ENCODE assay signal across 23 cellular contexts in genomic region chr13:30172593-30173300, GRCh38.
DNase-seq lines count a peak whose midpoint lies in the region; ATAC-seq and TF ChIP-seq lines count a peak whose summit lies in the region.
"Had no signal": no experiment of that assay in that cellular context is flagged by ENCODE, and none has a peak within 500 bp of the region (broad histone marks: within the 10 kb centered on the region; RNA-seq: fewer than 3 reads in every experiment).

No MANE protein-coding gene starts in this region.

- H3K4me1 ChIP-seq in GM23248 (ENCODE audit: insufficient read depth) (no peaks in the 10 kb centered on the region), smooth muscle cell (ENCODE audit: low read depth) (no peaks in the 10 kb centered on the region)
- H3K4me1 ChIP-seq: heart left ventricle, prostate gland, SJSA1 had no signal

- no peaks in the 10 kb centered on the region for H3K27me3 ChIP-seq in GM23248 (replicated peaks; ENCODE audit: insufficient read depth)
- H3K27me3 ChIP-seq in smooth muscle cell (ENCODE audit: low read depth) = no peaks in the 10 kb centered on the region
- H3K27me3 ChIP-seq: cardiac muscle cell, dorsolateral prefrontal cortex, heart left ventricle, SJSA1, spleen had no signal

- peak; percentile 42 for DNase-seq in GM23248
- peak; percentile 52 for DNase-seq in NOMO-1 treated with dmso at 0.1 percent for 144 hours (lab: John Stamatoyannopoulos, UW; ENCODE audit: unreplicated experiment)
- peak; percentile 21 to 51 for DNase-seq in foreskin fibroblast
- no peak for DNase-seq in smooth muscle cell (lab: John Stamatoyannopoulos, UW; ENCODE audit: unreplicated experiment)
- no peak for DNase-seq in cerebellar cortex (ENCODE audit: low spot score)
- DNase-seq in activated CD8-positive, alpha-beta memory T cell treated with anti-CD3 and anti-CD28 coated beads, Interleukin-2, amount 50 U/mL, for 4 hours = no peak
- DNase-seq: activated CD4-positive, alpha-beta T cell treated with anti-CD3 and anti-CD28 coated beads for 1 hour; amniotic stem cell; DMS153; dorsolateral prefrontal cortex; heart left ventricle; naive thymus-derived CD8-positive, alpha-beta T cell; NCI-H1048; NCI-H524; PC-3; spleen; T-helper 9 cell had no signal

- ATAC-seq in GM18858 (IDR thresholded peaks at IDR 0.05; ENCODE audit: unreplicated experiment) = no peak
- ATAC-seq: heart left ventricle; naive thymus-derived CD8-positive, alpha-beta T cell; PC-3 had no signal

- H3K36me3 ChIP-seq in GM23248 (ENCODE audit: low read depth) = no peaks in the 10 kb centered on the region
- H3K36me3 ChIP-seq in smooth muscle cell (ENCODE audit: low read depth) = no peaks in the 10 kb centered on the region
- H3K36me3 ChIP-seq: cardiac muscle cell, heart left ventricle, prostate gland, SJSA1, spleen had no signal

- H3K4me2 ChIP-seq in GM23248 (ENCODE audit: unreplicated experiment) (no peak overlapping the region), smooth muscle cell (peak overlapping the region; percentile 63)

- H3K9me3 ChIP-seq in GM23248 (ENCODE audit: low read depth) (no peaks in the 10 kb centered on the region), smooth muscle cell (replicated peaks; ENCODE audit: low read depth) (no peaks in the 10 kb centered on the region)
- H3K9me3 ChIP-seq: heart left ventricle, prostate gland, SJSA1, spleen had no signal

- H2AFZ ChIP-seq in GM23248 (peak overlapping the region; percentile 67), smooth muscle cell (ENCODE audit: low read depth) (peak overlapping the region; percentile 57)

- H3K9me2 ChIP-seq in GM23248 (ENCODE audit: insufficient read depth) = no peaks in the 10 kb centered on the region

- in situ Hi-C loops in GM23248 (cut with MboI) = no loop called here

- H4K20me1 ChIP-seq in GM23248 (ENCODE audit: insufficient read depth) (no peaks in the 10 kb centered on the region), smooth muscle cell (ENCODE audit: low read depth) (no peaks in the 10 kb centered on the region)

- 56 to 62% methylated on average over 15 of the region's 15 CpGs for WGBS in GM23248 (ENCODE audit: low coverage in 1 of 2, low lambda C conversion rate in 2 of 2, missing lambda C conversion rate in 2 of 2), 2 experiments
- WGBS in smooth muscle cell (ENCODE audit: low lambda C conversion rate) = 48% methylated on average over 15 of the region's 15 CpGs

- no peaks in the 10 kb centered on the region for H3K79me2 ChIP-seq in GM23248 (ENCODE audit: insufficient read depth)
- H3K79me2 ChIP-seq in smooth muscle cell (ENCODE audit: low read depth) = no peaks in the 10 kb centered on the region

- no peak overlapping the region for H3K9ac ChIP-seq in GM23248
- H3K9ac ChIP-seq in smooth muscle cell (ENCODE audit: low read depth) = peak overlapping the region; percentile 5

- no peak overlapping the region for H3K4me3 ChIP-seq in GM23248
- H3K4me3 ChIP-seq in foreskin fibroblast (ENCODE audit: low read depth in 1 of 2, low read length in 2 of 2) = no peak overlapping the region
- no peak overlapping the region for H3K4me3 ChIP-seq in smooth muscle cell
- H3K4me3 ChIP-seq: cardiac muscle cell, dorsolateral prefrontal cortex, heart left ventricle, prostate gland, SJSA1, spleen had no signal

- no peak for TF ChIP-seq CTCF in foreskin fibroblast (IDR thresholded peaks at IDR 0.05; ENCODE audit: low read depth, low read length)
- no peak for TF ChIP-seq CTCF in smooth muscle cell (IDR thresholded peaks at IDR 0.05; ENCODE audit: borderline replicate concordance, insufficient read depth, poor library complexity, severe bottlenecking)

- H3F3A ChIP-seq in GM23248 (ENCODE audit: insufficient read depth) (no peaks in the 10 kb centered on the region), smooth muscle cell (ENCODE audit: low read depth) (peaks cover 12% of the 10 kb centered on the region)

- H3K27ac ChIP-seq in GM23248 (no peak overlapping the region), smooth muscle cell (ENCODE audit: low read depth) (peak overlapping the region; percentile 75)
- H3K27ac ChIP-seq: C4-2B, cardiac muscle cell, dorsolateral prefrontal cortex, epithelial cell of prostate, heart left ventricle, prostate gland, SJSA1, spleen had no signal

Comparison
In these comparisons a context has a peak if more than half of its experiments do, and no peak if none do; other contexts are left out.
1. DNase-seq: peak in GM23248 (single experiment), NOMO-1 treated with dmso at 0.1 percent for 144 hours (single experiment) and foreskin fibroblast (2 of 2); none in smooth muscle cell (single experiment), cerebellar cortex (single experiment) and activated CD8-positive, alpha-beta memory T cell treated with anti-CD3 and anti-CD28 coated beads, Interleukin-2, amount 50 U/mL, for 4 hours (single experiment).